ENCODE assay signal across 27 cellular contexts in genomic region chr14:37185670-37186069, GRCh38.
"Had no signal": no experiment of that assay in that cellular context is flagged by ENCODE, and none has a peak within 500 bp of the region (broad histone marks: within the 10 kb centered on the region; RNA-seq: fewer than 3 reads in every experiment).

No MANE protein-coding gene starts in this region.

- DNase-seq: stimulated activated CD4-positive, alpha-beta T cell treated with anti-CD3 and anti-CD28 coated beads, Interleukin-2, amount 100 ng/mL, for 48 hours; stimulated activated CD4-positive, alpha-beta T cell treated with anti-CD3 and anti-CD28 coated beads, Interleukin-4, amount 100 ng/mL, for 1 hour; stimulated activated CD4-positive, alpha-beta T cell treated with anti-CD3 and anti-CD28 coated beads, Interleukin-4, amount 100 ng/mL, for 24 hours; stimulated activated CD4-positive, alpha-beta T cell treated with anti-CD3 and anti-CD28 coated beads, Interleukin-4, amount 100 ng/mL, for 4 hours; stimulated activated CD8-positive, alpha-beta memory T cell treated with anti-CD3 and anti-CD28 coated beads, Interleukin-4, amount 100 ng/mL, for 48 hours; stimulated activated naive B cell treated with anti-CD40 and anti-IgM and Interleukin-4, amounts not matched to agents 10 μg/mL and 1 μg/mL and 100 μg/mL, for 72 hours; stimulated activated naive CD4-positive, alpha-beta T cell; stimulated activated naive CD4-positive, alpha-beta T cell treated with Interleukin-2 at 50 U/mL for 16 hours; stimulated activated naive CD8-positive, alpha-beta T cell treated with anti-CD3 and anti-CD28 coated beads, Interleukin-15, amount 100 ng/mL, for 72 hours; stimulated activated naive CD8-positive, alpha-beta T cell treated with anti-CD3 and anti-CD28 coated beads, Interleukin-15, Interleukin-2, amounts not matched to agents 100 U/mL and 50 U/mL, for 24 hours; stomach; substantia nigra; testis; thyroid gland; tibial artery; transverse colon; trophoblast cell; upper lobe of left lung; upper lobe of right lung; uterus had no signal

- H3K27ac ChIP-seq: stomach, suprapubic skin, testis, thoracic aorta, thyroid gland, tibial artery, tibial nerve, transverse colon, upper lobe of left lung, upper lobe of right lung, uterus, vagina had no signal

- H3K36me3 ChIP-seq: stomach, suprapubic skin, thoracic aorta, thyroid gland, tibial artery, tibial nerve, transverse colon, upper lobe of left lung, upper lobe of right lung, uterus, vagina had no signal

- H3K9me3 ChIP-seq: stomach, suprapubic skin, testis, thoracic aorta, thyroid gland, tibial artery, transverse colon, upper lobe of left lung, upper lobe of right lung, uterus, vagina had no signal

- FAIRE-seq: urothelium cell line had no signal

- ATAC-seq: stimulated activated effector memory CD8-positive, alpha-beta T cell treated with anti-CD3 and anti-CD28 coated beads, Interleukin-12 subunit alpha, Interleukin-12 subunit beta, amount 100 ng/mL, for 72 hours; stimulated activated memory B cell treated with anti-CD40 and anti-IgM and Interleukin-4, amounts not matched to agents 10 μg/mL and 1 μg/mL and 100 μg/mL, for 72 hours; stimulated activated naive B cell treated with anti-CD40 and anti-IgM and Interleukin-4, amounts not matched to agents 10 μg/mL and 1 μg/mL and 100 μg/mL, for 72 hours; stimulated activated naive CD8-positive, alpha-beta T cell treated with anti-CD3 and anti-CD28 coated beads, Interleukin-15, amount 100 ng/mL, for 72 hours; stimulated activated naive CD8-positive, alpha-beta T cell treated with anti-CD3 and anti-CD28 coated beads, Interleukin-15, Interleukin-2, amounts not matched to agents 100 U/mL and 50 U/mL, for 24 hours; upper lobe of right lung had no signal

- H3K27me3 ChIP-seq: stomach, suprapubic skin, testis, thyroid gland, tibial artery, tibial nerve, transverse colon, upper lobe of left lung, upper lobe of right lung, uterus, vagina had no signal

- H3K4me1 ChIP-seq: stomach, suprapubic skin, testis, thyroid gland, tibial artery, tibial nerve, transverse colon, upper lobe of left lung, upper lobe of right lung, uterus, vagina had no signal

- H3K4me3 ChIP-seq: stomach, suprapubic skin, testis, thoracic aorta, thyroid gland, tibial artery, tibial nerve, transverse colon, upper lobe of left lung, upper lobe of right lung, uterus, vagina had no signal
